Comparison of ENCODE assay signal across 8 cellular contexts in the genomic region with DNA sequence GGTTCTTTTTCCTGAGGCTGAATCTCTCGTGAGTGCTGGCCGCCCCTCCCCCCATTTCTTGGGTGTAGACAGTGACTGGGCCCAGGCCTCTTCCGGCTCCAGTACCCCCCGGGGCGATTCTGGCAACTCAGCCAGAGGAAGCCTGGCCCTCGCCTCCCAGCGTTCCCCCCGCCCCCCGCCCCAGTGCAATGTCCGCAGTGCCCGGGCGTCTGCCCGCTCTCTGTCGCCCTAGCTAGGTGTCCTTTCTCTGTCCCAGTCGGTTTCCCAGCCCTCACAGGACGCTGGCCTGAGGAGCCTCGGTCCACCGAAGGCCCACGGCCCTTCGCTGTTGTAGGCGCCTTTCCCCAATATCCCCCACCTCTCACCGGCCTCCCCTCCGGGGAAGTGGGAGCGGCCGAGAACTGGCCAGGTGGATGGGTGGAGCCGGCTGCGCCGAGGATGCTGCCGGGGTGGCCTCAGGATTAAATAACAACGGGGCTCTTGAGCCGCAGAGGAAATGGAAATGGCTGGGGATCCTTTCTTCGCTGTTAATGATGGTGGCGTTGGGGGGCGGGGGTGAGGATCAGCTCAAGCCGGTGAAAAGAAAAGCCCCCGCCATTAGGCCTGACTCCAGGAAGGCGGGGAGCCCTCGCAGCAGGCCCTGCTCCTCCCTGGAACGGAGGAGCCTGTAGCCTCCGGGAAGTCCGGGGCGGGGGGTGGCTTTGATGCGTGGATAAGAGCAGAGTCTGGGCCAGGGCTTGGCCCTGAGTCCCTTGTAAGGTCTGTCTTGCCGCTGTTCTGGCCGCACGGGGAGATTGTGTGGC. TPM values are rescaled to one million over a fixed set of nuclear protein-coding genes. Genes with fewer than 3 reads are reported as not detected.
DNase-seq lines count a peak whose midpoint lies in the region; ATAC-seq and TF ChIP-seq lines count a peak whose summit lies in the region.

No MANE protein-coding gene starts in this region.

- H3K36me3 Mint-ChIP-seq in activated CD8-positive, alpha-beta T cell treated with anti-CD3 and anti-CD28 coated beads, Interleukin-2, amount 10 ng/mL, durations not matched to agents 7 days and 5 days (ENCODE audit: low read depth): no peaks in the 10 kb centered on the region

- peaks cover 54% of the 10 kb centered on the region for H3K4me1 ChIP-seq in neuron (ENCODE audit: insufficient read depth, low read length)

- H3K36me3 ChIP-seq in MG63 (peaks cover 11% of the 10 kb centered on the region), neuron (ENCODE audit: insufficient read depth, low read length) (no peaks in the 10 kb centered on the region)

- peaks cover 40% of the 10 kb centered on the region for H3K27me3 Mint-ChIP-seq in activated CD8-positive, alpha-beta T cell treated with anti-CD3 and anti-CD28 coated beads, Interleukin-2, amount 10 ng/mL, durations not matched to agents 7 days and 5 days (ENCODE audit: low read depth)

- no peaks in the 10 kb centered on the region for H3K27me3 ChIP-seq in MG63
- peaks cover 25% of the 10 kb centered on the region for H3K27me3 ChIP-seq in neuron (ENCODE audit: insufficient read depth, low read length)

- CTCF ChIA-PET in activated CD8-positive, alpha-beta T cell treated with anti-CD3 and anti-CD28 coated beads, Interleukin-2, amount 10 ng/mL, durations not matched to agents 7 days and 5 days (lab: Charles Lee): interaction anchor here (1.4 kb wide), 1 partner anchor 103 kb away, joined by 4 read pairs; no protein-coding TSS in a partner anchor

- peak overlapping the region; percentile 87 for H3K4me3 ChIP-seq in MG63
- peak overlapping the region; percentile 73 for H3K4me3 ChIP-seq in fibroblast of villous mesenchyme (ENCODE audit: low read depth, low read length)
- peak overlapping the region; percentile 58 for H3K4me3 ChIP-seq in neuron (ENCODE audit: low read length)

- H3K4me3 Mint-ChIP-seq in activated CD8-positive, alpha-beta T cell treated with anti-CD3 and anti-CD28 coated beads, Interleukin-2, amount 10 ng/mL, durations not matched to agents 7 days and 5 days: peak overlapping the region; percentile 81

- ATAC-seq in activated CD8-positive, alpha-beta T cell treated with anti-CD3 and anti-CD28 coated beads, Interleukin-2, amount 10 ng/mL, durations not matched to agents 7 days and 5 days: peak; percentile 6
- no peak for ATAC-seq in HG03175 (IDR thresholded peaks at IDR 0.05; ENCODE audit: unreplicated experiment)

- peak overlapping the region; percentile 89 for H2AFZ ChIP-seq in neuron (ENCODE audit: low read depth, low read length)

- peaks cover 40% of the 10 kb centered on the region for H3K4me1 Mint-ChIP-seq in activated CD8-positive, alpha-beta T cell treated with anti-CD3 and anti-CD28 coated beads, Interleukin-2, amount 10 ng/mL, durations not matched to agents 7 days and 5 days (ENCODE audit: low read depth)

- POLR2A ChIA-PET in activated CD8-positive, alpha-beta T cell treated with anti-CD3 and anti-CD28 coated beads, Interleukin-2, amount 10 ng/mL, durations not matched to agents 7 days and 5 days (lab: Charles Lee): no interaction called here

- H3K9me3 Mint-ChIP-seq in activated CD8-positive, alpha-beta T cell treated with anti-CD3 and anti-CD28 coated beads, Interleukin-2, amount 10 ng/mL, durations not matched to agents 7 days and 5 days (ENCODE audit: insufficient read depth): no peaks in the 10 kb centered on the region

- no peaks in the 10 kb centered on the region for H3K9me3 ChIP-seq in MG63
- no peaks in the 10 kb centered on the region for H3K9me3 ChIP-seq in neuron (ENCODE audit: low read length)

- peak overlapping the region; percentile 70 for H3K27ac Mint-ChIP-seq in activated CD8-positive, alpha-beta T cell treated with anti-CD3 and anti-CD28 coated beads, Interleukin-2, amount 10 ng/mL, durations not matched to agents 7 days and 5 days

- no peak for TF ChIP-seq CTCF in fibroblast of villous mesenchyme (IDR thresholded peaks at IDR 0.05; ENCODE audit: insufficient read depth, low read depth, low read length)

- DNase-seq in Daoy (ENCODE audit: low read depth): peak; percentile 92
- DNase-seq in MG63: peak; percentile 96
- DNase-seq in activated CD8-positive, alpha-beta T cell treated with anti-CD3 and anti-CD28 coated beads, Interleukin-2, amount 10 ng/mL, durations not matched to agents 7 days and 5 days: peak; percentile 30
- DNase-seq in fibroblast of villous mesenchyme (ENCODE audit: low read depth): peak; percentile 72
- DNase-seq in KG1 (lab: John Stamatoyannopoulos, UW): no peak
- DNase-seq in inferior parietal cortex (ENCODE audit: extremely low spot score): no peak

RNA-seq across cellular contexts. Expression of a gene that starts 1.1 kb away (rescaled TPM):
- total RNA-seq in Daoy (2014; rRNA removed; shearing (Covaris generic)): 3.2 and 3.7 TPM in 2 replicates
- 3.9 and 5.5 TPM in 2 replicates for total RNA-seq in MG63 (2014; rRNA removed; shearing (Covaris generic); ENCODE audit: low replicate concordance)
- total RNA-seq in activated CD8-positive, alpha-beta T cell treated with anti-CD3 and anti-CD28 coated beads, Interleukin-2, amount 10 ng/mL, durations not matched to agents 7 days and 5 days: 1 to 10 TPM in 1 of 2 experiments, under 1 TPM in 1; 0.79 to 1.5 TPM
- 22.9 and 23.2 TPM in 2 replicates for total RNA-seq in fibroblast of villous mesenchyme

Comparison
In these comparisons a context has a peak if more than half of its experiments do, and no peak if none do; other contexts are left out.
1. DNase-seq: peak in Daoy (single experiment), MG63 (single experiment), activated CD8-positive, alpha-beta T cell treated with anti-CD3 and anti-CD28 coated beads, Interleukin-2, amount 10 ng/mL, durations not matched to agents 7 days and 5 days (single experiment) and fibroblast of villous mesenchyme (single experiment); none in KG1 (single experiment) and inferior parietal cortex (single experiment).
2. Peak in every context shown above with its lines, with median percentiles within 50 percentile points of each other: H3K4me3 ChIP-seq.